ENCODE assay signal across 22 cellular contexts in genomic region chr4:6829077-6829476, GRCh38.
"Had no signal": no experiment of that assay in that cellular context is flagged by ENCODE, and none has a peak within 500 bp of the region (broad histone marks: within the 10 kb centered on the region; RNA-seq: fewer than 3 reads in every experiment).

No MANE protein-coding gene starts in this region.

- DNase-seq: caudate nucleus; cerebellar nuclear complex; cortex of kidney; effector memory CD8-positive, alpha-beta T cell; foreskin keratinocyte; glutamatergic neuron; hypothalamus; immature natural killer cell; left lung; lower lobe of right lung; naive thymus-derived CD8-positive, alpha-beta T cell; psoas muscle; right lobe of liver; small intestine; stimulated activated CD4-positive, alpha-beta T cell treated with anti-CD3 and anti-CD28 coated beads, Interleukin-15, amount 100 ng/mL, for 24 hours; stimulated activated CD4-positive, alpha-beta T cell treated with anti-CD3 and anti-CD28 coated beads, Interleukin-2, amount 100 ng/mL, for 48 hours; stimulated activated naive B cell treated with anti-CD40 and anti-IgM and Interleukin-4, amounts not matched to agents 10 μg/mL and 1 μg/mL and 100 μg/mL, for 72 hours; trophoblast cell had no signal

- ATAC-seq: effector memory CD8-positive, alpha-beta T cell; foreskin keratinocyte; gastroesophageal sphincter; left lung; lower lobe of right lung; naive thymus-derived CD8-positive, alpha-beta T cell; psoas muscle; right lobe of liver; stimulated activated naive B cell treated with anti-CD40 and anti-IgM and Interleukin-4, amounts not matched to agents 10 μg/mL and 1 μg/mL and 100 μg/mL, for 72 hours had no signal

- H3K9me3 ChIP-seq: breast epithelium, gastroesophageal sphincter, left lung, lower lobe of right lung, psoas muscle, right lobe of liver, suprapubic skin had no signal

- H3K4me3 ChIP-seq: breast epithelium, gastroesophageal sphincter, left lung, lower lobe of right lung, psoas muscle, right lobe of liver, suprapubic skin had no signal

- H3K4me1 ChIP-seq: breast epithelium, foreskin keratinocyte, left lung, lower lobe of right lung, parathyroid adenoma, right lobe of liver, suprapubic skin had no signal

- H3K27ac ChIP-seq: breast epithelium, foreskin keratinocyte, gastroesophageal sphincter, left lung, lower lobe of right lung, parathyroid adenoma, psoas muscle, right lobe of liver, suprapubic skin had no signal

- H3K27me3 ChIP-seq: breast epithelium, foreskin keratinocyte, gastroesophageal sphincter, left lung, right lobe of liver, suprapubic skin had no signal
